ENCODE assay signal across 1 cellular context in genomic region chr17:41864498-41864836, GRCh38.
A peak's percentile ranks its signal among the peaks of the same experiment; 100 is the strongest.
TF ChIP-seq lines count a peak whose summit lies in the region.

No MANE protein-coding gene starts in this region.

TF ChIP-seq in HepG2, 621 proteins besides CTCF, POLR2A, EP300 and RAD21 (continued from another document and continues in another):
- no peak for TF ChIP-seq ZNF350 (CRISPR knock-in tag; IDR thresholded peaks at IDR 0.05; ENCODE audit: borderline replicate concordance, low read depth)
- no peak for TF ChIP-seq ZUFSP (CRISPR knock-in tag; IDR thresholded peaks at IDR 0.05; ENCODE audit: borderline replicate concordance)
- TF ChIP-seq ZNF513 (CRISPR knock-in tag; conservative IDR thresholded peaks at IDR 0.05) = no peak
- 0 out of 2 replicates have a peak, but pooled peaks have one; percentile 9 for TF ChIP-seq GTF3A (CRISPR knock-in tag; conservative IDR thresholded peaks at IDR 0.05)
- no peak for TF ChIP-seq PHF8 (CRISPR knock-in tag; IDR thresholded peaks at IDR 0.05)
- TF ChIP-seq ZNF547 (CRISPR knock-in tag; IDR thresholded peaks at IDR 0.05) = no peak
- no peak for TF ChIP-seq ZNF207 (IDR thresholded peaks at IDR 0.05; ENCODE audit: borderline replicate concordance)
- TF ChIP-seq ZNF672 (CRISPR knock-in tag; IDR thresholded peaks at IDR 0.05) = no peak
- no peak for TF ChIP-seq PRMT3 (CRISPR knock-in tag; IDR thresholded peaks at IDR 0.05; ENCODE audit: borderline replicate concordance, low read depth)
- TF ChIP-seq SYNCRIP (IDR thresholded peaks at IDR 0.05; ENCODE audit: insufficient read depth, low read depth, low read length) = no peak
- peak in 1 of 2 experiments; percentile 63; a peak in 2 of 4 replicates for TF ChIP-seq ATF4 (CRISPR knock-in tag; IDR thresholded peaks at IDR 0.05)
- TF ChIP-seq PRDM15 (CRISPR knock-in tag; IDR thresholded peaks at IDR 0.05) = no peak; the same call in 1 of the 2 replicates
- no peak for TF ChIP-seq GLI4 (CRISPR knock-in tag; IDR thresholded peaks at IDR 0.05; ENCODE audit: borderline replicate concordance)
- no peak for TF ChIP-seq ZNF556 (CRISPR knock-in tag; IDR thresholded peaks at IDR 0.05; ENCODE audit: borderline replicate concordance)
- TF ChIP-seq SP2 (CRISPR knock-in tag; IDR thresholded peaks at IDR 0.05) = peak; percentile 56
- TF ChIP-seq SOX5 (CRISPR knock-in tag; IDR thresholded peaks at IDR 0.05; ENCODE audit: borderline replicate concordance) = peak; percentile 22; the same call in 1 of the 2 replicates
- TF ChIP-seq ZNF232 (CRISPR knock-in tag; IDR thresholded peaks at IDR 0.05; ENCODE audit: borderline replicate concordance) = no peak
- no peak for TF ChIP-seq NFYB (CRISPR knock-in tag; IDR thresholded peaks at IDR 0.05)
- no peak for TF ChIP-seq ZNF335 (CRISPR knock-in tag; IDR thresholded peaks at IDR 0.05)
- TF ChIP-seq SNAPC5 (CRISPR knock-in tag; IDR thresholded peaks at IDR 0.05; ENCODE audit: borderline replicate concordance) = no peak
- TF ChIP-seq REPIN1 (CRISPR knock-in tag; IDR thresholded peaks at IDR 0.05; ENCODE audit: borderline replicate concordance, low read depth) = peak; percentile 14; the same call in 1 of the 2 replicates
- no peak for TF ChIP-seq ZC3H4 (CRISPR knock-in tag; IDR thresholded peaks at IDR 0.05; ENCODE audit: borderline replicate concordance)
- TF ChIP-seq ZNF318 (CRISPR knock-in tag; IDR thresholded peaks at IDR 0.05) = 0 out of 2 replicates have a peak, but pooled peaks have one; percentile 54
- no peak for TF ChIP-seq ZNF747 (CRISPR knock-in tag; IDR thresholded peaks at IDR 0.05; ENCODE audit: borderline replicate concordance)
- TF ChIP-seq ARID3A (IDR thresholded peaks at IDR 0.05; ENCODE audit: low read depth, low read length) = no peak
- TF ChIP-seq MNT (IDR thresholded peaks at IDR 0.05) = no peak
- 0 out of 2 replicates have a peak, but pooled peaks have one; percentile 13 for TF ChIP-seq ZFP90 (CRISPR knock-in tag; IDR thresholded peaks at IDR 0.05; ENCODE audit: borderline replicate concordance)
- TF ChIP-seq ZSCAN30 (CRISPR knock-in tag; IDR thresholded peaks at IDR 0.05) = 0 out of 2 replicates have a peak, but pooled peaks have one; percentile 0
- no peak; the same call in 1 of the 2 replicates for TF ChIP-seq KLF12 (CRISPR knock-in tag; IDR thresholded peaks at IDR 0.05; ENCODE audit: borderline replicate concordance)
- TF ChIP-seq NR1H2 (CRISPR knock-in tag; IDR thresholded peaks at IDR 0.05; ENCODE audit: borderline replicate concordance, low read depth) = no peak
- TF ChIP-seq SMAD9 (CRISPR knock-in tag; IDR thresholded peaks at IDR 0.05) = no peak
- TF ChIP-seq ZNF776 (CRISPR knock-in tag; IDR thresholded peaks at IDR 0.05) = peak; percentile 8; the same call in 1 of the 2 replicates
- TF ChIP-seq ZBTB7A (CRISPR knock-in tag; IDR thresholded peaks at IDR 0.05) = peak; percentile 37
- TF ChIP-seq DZIP1 (CRISPR knock-in tag; IDR thresholded peaks at IDR 0.05) = no peak
- TF ChIP-seq PHF5A (CRISPR knock-in tag; IDR thresholded peaks at IDR 0.05; ENCODE audit: low read depth, unreplicated experiment) = no peak
